In genomic region chr9:74577956-74578355, GRCh38 we compare ENCODE assay signal across 11 cellular contexts.
DNase-seq lines count a peak whose midpoint lies in the region; ATAC-seq, FAIRE-seq and TF ChIP-seq lines count a peak whose summit lies in the region.
"Had no signal": no experiment of that assay in that cellular context is flagged by ENCODE, and none has a peak within 500 bp of the region (broad histone marks: within the 10 kb centered on the region; RNA-seq: fewer than 3 reads in every experiment).

No MANE protein-coding gene starts in this region.

- peak; percentile 24 for DNase-seq in ACHN
- no peak for DNase-seq in GM18507 (ENCODE audit: extremely low spot score, insufficient read length, low read depth)
- no peak for DNase-seq in fibroblast of pulmonary artery (ENCODE audit: low read depth)
- no peak for DNase-seq in EL
- DNase-seq in T-helper 2 cell treated with Interferon-gamma antibody and Interleukin-4, amounts not matched to agents 5 μg/mL and 100 μg/mL, for 36 hours (ENCODE audit: low spot score): no peak
- DNase-seq: activated CD4-positive, alpha-beta T cell treated with anti-CD3 and anti-CD28 coated beads, Interleukin-2, amount 10 ng/mL, durations not matched to agents 7 days and 5 days; anterior cingulate cortex; NCI-H748 treated with DMSO at 0.1 percent for 48 hours had no signal

- ATAC-seq in HG03108 (IDR thresholded peaks at IDR 0.05; ENCODE audit: unreplicated experiment) (no peak), HG03045 (IDR thresholded peaks at IDR 0.05; ENCODE audit: unreplicated experiment) (no peak)

- no peaks in the 10 kb centered on the region for H3K36me3 ChIP-seq in OCI-LY3 (replicated peaks; ENCODE audit: low read depth, low read length)

- no peak overlapping the region for H3K4me3 ChIP-seq in OCI-LY3 (ENCODE audit: low read length)
- H3K4me3 ChIP-seq in fibroblast of pulmonary artery (replicated peaks; ENCODE audit: low read depth, low read length): no peak overlapping the region

- no peak overlapping the region for H3K9ac ChIP-seq in OCI-LY3 (ENCODE audit: low read length)

- no peak overlapping the region for H3K4me2 ChIP-seq in OCI-LY3 (ENCODE audit: low read length)

- no peaks in the 10 kb centered on the region for H3K9me3 ChIP-seq in OCI-LY3 (ENCODE audit: insufficient read depth, low read length)

- FAIRE-seq in GM18507 (lab: Jason Lieb, UNC): peak; percentile 71

- no peaks in the 10 kb centered on the region for H3K79me2 ChIP-seq in OCI-LY3 (ENCODE audit: low read length)

- no peaks in the 10 kb centered on the region for H3K27me3 Mint-ChIP-seq in T-helper 2 cell treated with Interferon-gamma antibody and Interleukin-4, amounts not matched to agents 5 μg/mL and 100 μg/mL, for 36 hours (ENCODE audit: low read depth)
- H3K27me3 Mint-ChIP-seq: activated CD4-positive, alpha-beta T cell treated with anti-CD3 and anti-CD28 coated beads, Interleukin-2, amount 10 ng/mL, durations not matched to agents 7 days and 5 days had no signal

- in situ Hi-C loops in ACHN (cut with HindIII; ENCODE audit: low pct_ligation_motif_present, low pct_unique_long_range_greater_than_20kb, low sequenced_read_pairs): no loop called here

- no peaks in the 10 kb centered on the region for H3K4me1 Mint-ChIP-seq in T-helper 2 cell treated with Interferon-gamma antibody and Interleukin-4, amounts not matched to agents 5 μg/mL and 100 μg/mL, for 36 hours (ENCODE audit: low read depth)
- H3K4me1 Mint-ChIP-seq: activated CD4-positive, alpha-beta T cell treated with anti-CD3 and anti-CD28 coated beads, Interleukin-2, amount 10 ng/mL, durations not matched to agents 7 days and 5 days had no signal

- no peaks in the 10 kb centered on the region for H3K4me1 ChIP-seq in OCI-LY3 (ENCODE audit: low read length)

- no peaks in the 10 kb centered on the region for H3K9me3 Mint-ChIP-seq in T-helper 2 cell treated with Interferon-gamma antibody and Interleukin-4, amounts not matched to agents 5 μg/mL and 100 μg/mL, for 36 hours
- H3K9me3 Mint-ChIP-seq: activated CD4-positive, alpha-beta T cell treated with anti-CD3 and anti-CD28 coated beads, Interleukin-2, amount 10 ng/mL, durations not matched to agents 7 days and 5 days had no signal

- no peak overlapping the region for H2AFZ ChIP-seq in OCI-LY3 (ENCODE audit: low read depth, low read length)

- H3K36me3 Mint-ChIP-seq in T-helper 2 cell treated with Interferon-gamma antibody and Interleukin-4, amounts not matched to agents 5 μg/mL and 100 μg/mL, for 36 hours (ENCODE audit: low read depth): no peaks in the 10 kb centered on the region

- H3K4me3 Mint-ChIP-seq in T-helper 2 cell treated with Interferon-gamma antibody and Interleukin-4, amounts not matched to agents 5 μg/mL and 100 μg/mL, for 36 hours: no peak overlapping the region
- H3K4me3 Mint-ChIP-seq: activated CD4-positive, alpha-beta T cell treated with anti-CD3 and anti-CD28 coated beads, Interleukin-2, amount 10 ng/mL, durations not matched to agents 7 days and 5 days had no signal

- H3K27ac ChIP-seq in OCI-LY3 (ENCODE audit: low read length): no peak overlapping the region

- no peak overlapping the region for H3K27ac Mint-ChIP-seq in T-helper 2 cell treated with Interferon-gamma antibody and Interleukin-4, amounts not matched to agents 5 μg/mL and 100 μg/mL, for 36 hours
- H3K27ac Mint-ChIP-seq: activated CD4-positive, alpha-beta T cell treated with anti-CD3 and anti-CD28 coated beads, Interleukin-2, amount 10 ng/mL, durations not matched to agents 7 days and 5 days had no signal

- H3K27me3 ChIP-seq in OCI-LY3 (ENCODE audit: low read depth, low read length): no peaks in the 10 kb centered on the region; the same call in 1 of the 2 replicates

- no peaks in the 10 kb centered on the region for H4K20me1 ChIP-seq in OCI-LY3 (ENCODE audit: insufficient read depth, low read length)

- TF ChIP-seq CTCF in OCI-LY3 (IDR thresholded peaks at IDR 0.05; ENCODE audit: low read depth, low read length): peak; percentile 66
- peak; percentile 1 for TF ChIP-seq CTCF in fibroblast of pulmonary artery (IDR thresholded peaks at IDR 0.05; ENCODE audit: low read length, missing control alignments)
